ENCODE assay signal across 1 cellular context in genomic region chr6:109236140-109237081, GRCh38.
TF ChIP-seq lines count a peak whose summit lies in the region.

No MANE protein-coding gene starts in this region.

TF ChIP-seq in K562, 482 proteins besides CTCF, POLR2A, EP300 and RAD21 (continued from another document and continues in another):
- TF ChIP-seq, protein P1, sequence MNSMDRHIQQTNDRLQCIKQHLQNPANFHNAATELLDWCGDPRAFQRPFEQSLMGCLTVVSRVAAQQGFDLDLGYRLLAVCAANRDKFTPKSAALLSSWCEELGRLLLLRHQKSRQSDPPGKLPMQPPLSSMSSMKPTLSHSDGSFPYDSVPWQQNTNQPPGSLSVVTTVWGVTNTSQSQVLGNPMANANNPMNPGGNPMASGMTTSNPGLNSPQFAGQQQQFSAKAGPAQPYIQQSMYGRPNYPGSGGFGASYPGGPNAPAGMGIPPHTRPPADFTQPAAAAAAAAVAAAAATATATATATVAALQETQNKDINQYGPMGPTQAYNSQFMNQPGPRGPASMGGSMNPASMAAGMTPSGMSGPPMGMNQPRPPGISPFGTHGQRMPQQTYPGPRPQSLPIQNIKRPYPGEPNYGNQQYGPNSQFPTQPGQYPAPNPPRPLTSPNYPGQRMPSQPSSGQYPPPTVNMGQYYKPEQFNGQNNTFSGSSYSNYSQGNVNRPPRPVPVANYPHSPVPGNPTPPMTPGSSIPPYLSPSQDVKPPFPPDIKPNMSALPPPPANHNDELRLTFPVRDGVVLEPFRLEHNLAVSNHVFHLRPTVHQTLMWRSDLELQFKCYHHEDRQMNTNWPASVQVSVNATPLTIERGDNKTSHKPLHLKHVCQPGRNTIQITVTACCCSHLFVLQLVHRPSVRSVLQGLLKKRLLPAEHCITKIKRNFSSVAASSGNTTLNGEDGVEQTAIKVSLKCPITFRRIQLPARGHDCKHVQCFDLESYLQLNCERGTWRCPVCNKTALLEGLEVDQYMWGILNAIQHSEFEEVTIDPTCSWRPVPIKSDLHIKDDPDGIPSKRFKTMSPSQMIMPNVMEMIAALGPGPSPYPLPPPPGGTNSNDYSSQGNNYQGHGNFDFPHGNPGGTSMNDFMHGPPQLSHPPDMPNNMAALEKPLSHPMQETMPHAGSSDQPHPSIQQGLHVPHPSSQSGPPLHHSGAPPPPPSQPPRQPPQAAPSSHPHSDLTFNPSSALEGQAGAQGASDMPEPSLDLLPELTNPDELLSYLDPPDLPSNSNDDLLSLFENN (IDR thresholded peaks at IDR 0.05; ENCODE audit: low read depth in 2 of 2, low read length in 2 of 2): peak in 1 of 2 experiments; percentile 16; a peak in 1 of 4 replicates
- TF ChIP-seq RBBP5 (IDR thresholded peaks at IDR 0.05; ENCODE audit: borderline replicate concordance, insufficient read depth, low read length, poor library complexity, severe bottlenecking) (peak; percentile 29), CREM (IDR thresholded peaks at IDR 0.05; ENCODE audit: low read depth) (peak; percentile 53), TRIM24 (IDR thresholded peaks at IDR 0.05) (peak; percentile 65 to 69; a peak in 3 of 4 replicates), CBX1 (IDR thresholded peaks at IDR 0.05; ENCODE audit: low read depth) (peak; percentile 64; the same call in 1 of the 2 replicates), HDAC2 (IDR thresholded peaks at IDR 0.05) (peak; percentile 31), ZNF197 (CRISPR knock-in tag; IDR thresholded peaks at IDR 0.05; ENCODE audit: low read depth) (0 out of 2 replicates have a peak, but pooled peaks have one; percentile 27), LCOR (CRISPR knock-in tag; IDR thresholded peaks at IDR 0.05) (peak; percentile 66; the same call in 1 of the 2 replicates), NR2C1 (IDR thresholded peaks at IDR 0.05) (no peak), NR2C1 (tag; IDR thresholded peaks at IDR 0.05) (peak; percentile 24; the same call in 1 of the 2 replicates), KLF6 (CRISPR knock-in tag; IDR thresholded peaks at IDR 0.05; ENCODE audit: borderline replicate concordance) (no peak), ESRRA (IDR thresholded peaks at IDR 0.05; ENCODE audit: borderline replicate concordance, low read depth) (no peak), BHLHE40 (IDR thresholded peaks at IDR 0.05; ENCODE audit: low read length) (peak; percentile 50), MGA (IDR thresholded peaks at IDR 0.05) (peak; percentile 86), SP1 (CRISPR knock-in tag; IDR thresholded peaks at IDR 0.05) (peak; percentile 38; the same call in 1 of the 2 replicates), KLF16 (IDR thresholded peaks at IDR 0.05) (peak; percentile 64; the same call in 1 of the 2 replicates), WHSC1 (IDR thresholded peaks at IDR 0.05; ENCODE audit: low read length) (peak; percentile 43), ZBTB40 (IDR thresholded peaks at IDR 0.05) (0 out of 2 replicates have a peak, but pooled peaks have one; percentile 31), ZBTB40 (CRISPR knock-in tag; IDR thresholded peaks at IDR 0.05) (no peak), ID3 (CRISPR knock-in tag; IDR thresholded peaks at IDR 0.05) (no peak), ID3 (tag; IDR thresholded peaks at IDR 0.05) (0 out of 2 replicates have a peak, but pooled peaks have one; percentile 13), SOX6 (IDR thresholded peaks at IDR 0.05) (peak; percentile 50), FOXP1 (CRISPR knock-in tag; IDR thresholded peaks at IDR 0.05) (peak; percentile 53; the same call in 1 of the 2 replicates), POLR2AphosphoS5 (IDR thresholded peaks at IDR 0.05; ENCODE audit: control insufficient read depth, insufficient read depth, low read depth, low read length) (peak; percentile 55; the same call in 1 of the 2 replicates), ARID1B (IDR thresholded peaks at IDR 0.05) (peak; percentile 13)
- TF ChIP-seq, protein P2, sequence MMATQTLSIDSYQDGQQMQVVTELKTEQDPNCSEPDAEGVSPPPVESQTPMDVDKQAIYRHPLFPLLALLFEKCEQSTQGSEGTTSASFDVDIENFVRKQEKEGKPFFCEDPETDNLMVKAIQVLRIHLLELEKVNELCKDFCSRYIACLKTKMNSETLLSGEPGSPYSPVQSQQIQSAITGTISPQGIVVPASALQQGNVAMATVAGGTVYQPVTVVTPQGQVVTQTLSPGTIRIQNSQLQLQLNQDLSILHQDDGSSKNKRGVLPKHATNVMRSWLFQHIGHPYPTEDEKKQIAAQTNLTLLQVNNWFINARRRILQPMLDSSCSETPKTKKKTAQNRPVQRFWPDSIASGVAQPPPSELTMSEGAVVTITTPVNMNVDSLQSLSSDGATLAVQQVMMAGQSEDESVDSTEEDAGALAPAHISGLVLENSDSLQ (IDR thresholded peaks at IDR 0.05): peak; percentile 87
- TF ChIP-seq, protein P3, sequence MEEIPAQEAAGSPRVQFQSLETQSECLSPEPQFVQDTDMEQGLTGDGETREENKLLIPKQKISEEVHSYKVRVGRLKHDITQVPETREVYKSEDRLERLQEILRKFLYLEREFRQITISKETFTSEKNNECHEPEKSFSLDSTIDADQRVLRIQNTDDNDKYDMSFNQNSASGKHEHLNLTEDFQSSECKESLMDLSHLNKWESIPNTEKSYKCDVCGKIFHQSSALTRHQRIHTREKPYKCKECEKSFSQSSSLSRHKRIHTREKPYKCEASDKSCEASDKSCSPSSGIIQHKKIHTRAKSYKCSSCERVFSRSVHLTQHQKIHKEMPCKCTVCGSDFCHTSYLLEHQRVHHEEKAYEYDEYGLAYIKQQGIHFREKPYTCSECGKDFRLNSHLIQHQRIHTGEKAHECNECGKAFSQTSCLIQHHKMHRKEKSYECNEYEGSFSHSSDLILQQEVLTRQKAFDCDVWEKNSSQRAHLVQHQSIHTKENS (CRISPR knock-in tag; IDR thresholded peaks at IDR 0.05): no peak
